17 cellular contexts compared by ENCODE assay signal in the genomic region with DNA sequence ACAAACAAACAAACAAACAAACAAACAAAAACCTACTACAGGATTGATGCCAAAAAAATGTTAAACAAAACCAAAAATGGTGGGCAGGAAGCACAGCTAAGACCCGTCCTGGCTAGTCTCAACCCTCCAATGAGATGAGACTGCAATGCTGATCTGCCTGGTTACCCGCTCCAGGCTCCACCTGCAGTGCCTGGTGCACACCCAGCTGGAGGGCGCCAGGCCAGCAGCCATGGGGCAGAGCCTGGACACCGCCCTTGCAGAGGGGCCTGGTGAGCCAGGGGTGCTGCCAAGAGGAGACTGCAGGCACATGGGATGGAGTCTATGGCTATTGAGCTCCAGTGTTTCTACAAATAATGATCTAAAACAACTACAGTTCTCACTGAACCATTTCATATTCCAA.
"Had no signal": no experiment of that assay in that cellular context is flagged by ENCODE, and none has a peak within 500 bp of the region (broad histone marks: within the 10 kb centered on the region; RNA-seq: fewer than 3 reads in every experiment).

No MANE protein-coding gene starts in this region.

- H3K27ac ChIP-seq: heart right ventricle, lower lobe of right lung, right atrium auricular region, thoracic aorta, upper lobe of right lung, WERI-Rb-1 had no signal

- DNase-seq: activated CD4-positive, alpha-beta T cell treated with anti-CD3 and anti-CD28 coated beads, Interleukin-2, amount 50 U/mL, for 4 hours; activated naive CD4-positive, alpha-beta T cell; activated naive CD8-positive, alpha-beta T cell treated with anti-CD3 and anti-CD28 coated beads for 36 hours; amniotic stem cell; effector CD8-positive, alpha-beta T cell; esophagus squamous epithelium; heart right ventricle; immature natural killer cell; lower lobe of right lung; nephron progenitor cell; occipital lobe; stimulated activated CD4-positive, alpha-beta T cell treated with anti-CD3 and anti-CD28 coated beads, Interleukin-12 subunit alpha, Interleukin-12 subunit beta, amount 100 ng/mL, for 4 hours; stimulated activated CD4-positive, alpha-beta T cell treated with anti-CD3 and anti-CD28 coated beads, Interleukin-2, amount 100 ng/mL, for 24 hours; upper lobe of right lung; WERI-Rb-1 had no signal

- ATAC-seq: lower lobe of right lung, upper lobe of right lung had no signal

- H3K9me3 ChIP-seq: esophagus squamous epithelium, heart right ventricle, lower lobe of right lung, right atrium auricular region, thoracic aorta, upper lobe of right lung had no signal

- H3K27me3 ChIP-seq: esophagus squamous epithelium, heart right ventricle, right atrium auricular region, upper lobe of right lung had no signal

- H3K4me3 ChIP-seq: esophagus squamous epithelium, heart right ventricle, lower lobe of right lung, right atrium auricular region, thoracic aorta, upper lobe of right lung had no signal

- H3K4me1 ChIP-seq: lower lobe of right lung, upper lobe of right lung had no signal
